ENCODE assay signal across 9 cellular contexts in the genomic region with DNA sequence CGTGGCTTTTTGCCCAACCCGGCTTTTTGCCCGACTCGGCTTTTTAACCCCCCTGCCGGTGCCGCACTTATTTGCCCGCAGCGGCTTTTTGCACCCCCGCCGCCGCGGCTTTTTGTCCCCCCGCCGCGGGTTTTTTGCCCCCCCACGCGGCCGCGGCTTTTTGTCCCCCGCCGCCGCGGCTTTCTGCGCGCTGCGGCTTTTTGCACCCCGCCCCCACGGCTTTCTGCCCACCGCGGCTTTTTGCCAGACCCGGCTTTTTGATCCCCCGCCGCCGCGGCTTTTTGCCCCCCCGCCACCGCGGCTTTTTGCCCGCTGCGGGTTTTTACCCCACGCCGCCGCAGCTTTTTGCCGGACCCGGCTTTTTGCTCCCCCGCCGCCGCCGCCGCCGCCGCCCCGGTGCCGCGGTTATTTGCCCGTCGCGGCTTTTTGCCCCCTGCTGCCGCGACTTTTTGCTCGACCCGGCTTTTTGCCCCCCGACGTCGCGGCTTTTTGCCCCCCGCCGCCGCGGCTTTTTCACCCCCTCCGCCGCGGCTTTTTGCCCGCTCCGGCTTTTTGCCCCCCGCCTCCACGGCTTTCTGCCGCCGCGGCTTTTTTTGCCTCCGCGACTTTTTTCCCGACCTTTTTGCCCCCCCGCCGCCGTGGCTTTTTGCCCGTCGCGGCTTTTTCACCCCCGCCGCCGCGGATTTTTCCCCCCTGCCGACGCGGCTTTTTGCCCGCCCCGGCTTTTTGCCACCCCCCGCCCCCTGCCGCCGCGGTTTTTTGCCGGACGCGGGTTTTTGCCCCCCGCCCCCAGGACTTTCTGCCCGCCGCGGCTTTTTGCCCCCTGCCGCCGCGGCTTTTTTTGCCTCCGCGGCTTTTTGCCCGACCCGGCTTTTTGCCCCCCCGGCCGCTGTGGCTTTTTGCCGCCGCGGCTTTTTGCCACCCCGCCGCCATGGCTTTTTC.
A peak's percentile ranks its signal among the peaks of the same experiment; 100 is the strongest.
DNase-seq lines count a peak whose midpoint lies in the region; ATAC-seq and TF ChIP-seq lines count a peak whose summit lies in the region.
"Had no signal": no experiment of that assay in that cellular context is flagged by ENCODE, and none has a peak within 500 bp of the region (broad histone marks: within the 10 kb centered on the region; RNA-seq: fewer than 3 reads in every experiment).

No MANE protein-coding gene starts in this region.

- peaks cover 5% of the 10 kb centered on the region for H3K4me1 Mint-ChIP-seq in activated CD8-positive, alpha-beta memory T cell treated with anti-CD3 and anti-CD28 coated beads, Interleukin-2, amount 10 ng/mL, durations not matched to agents 7 days and 5 days
- peaks cover 6% of the 10 kb centered on the region for H3K4me1 Mint-ChIP-seq in stimulated activated effector memory CD8-positive, alpha-beta T cell treated with anti-CD3 and anti-CD28 coated beads, Interleukin-12 subunit alpha, Interleukin-12 subunit beta, amount 100 ng/mL, for 72 hours
- peaks cover 1% of the 10 kb centered on the region for H3K4me1 Mint-ChIP-seq in activated T-helper 2 cell treated with anti-CD3 and anti-CD28 coated beads, Interferon-gamma antibody, Interleukin-2, Interleukin-4, amounts not matched to agents 10 μg/mL and 5 μg/mL and 100 μg/mL, durations not matched to agents 14 hours and 24 hours and 36 hours (ENCODE audit: low read depth)
- H3K4me1 Mint-ChIP-seq: neural crest cell had no signal

- no peak overlapping the region for H3K27ac ChIP-seq in right atrium auricular region

- H3K27me3 ChIP-seq in HAP-1 (ENCODE audit: low read depth) (peaks cover 18% of the 10 kb centered on the region), right atrium auricular region (peaks cover 15 to 23% of the 10 kb centered on the region in 2 donors)

- H3K36me3 ChIP-seq in HAP-1 (replicated peaks) (no peaks in the 10 kb centered on the region), right atrium auricular region (no peaks in the 10 kb centered on the region)

- no peak overlapping the region for H3K4me3 Mint-ChIP-seq in activated CD8-positive, alpha-beta memory T cell treated with anti-CD3 and anti-CD28 coated beads, Interleukin-2, amount 10 ng/mL, durations not matched to agents 7 days and 5 days
- peak overlapping the region; percentile 24 for H3K4me3 Mint-ChIP-seq in stimulated activated effector memory CD8-positive, alpha-beta T cell treated with anti-CD3 and anti-CD28 coated beads, Interleukin-12 subunit alpha, Interleukin-12 subunit beta, amount 100 ng/mL, for 72 hours
- no peak overlapping the region for H3K4me3 Mint-ChIP-seq in activated T-helper 2 cell treated with anti-CD3 and anti-CD28 coated beads, Interferon-gamma antibody, Interleukin-2, Interleukin-4, amounts not matched to agents 10 μg/mL and 5 μg/mL and 100 μg/mL, durations not matched to agents 14 hours and 24 hours and 36 hours (ENCODE audit: low read depth)
- H3K4me3 Mint-ChIP-seq: neural crest cell had no signal

- no peaks in the 10 kb centered on the region for H3K4me1 ChIP-seq in HAP-1
- H3K4me1 ChIP-seq in right atrium auricular region = peaks cover 0 to 24% of the 10 kb centered on the region in 2 donors

- peaks cover 3% of the 10 kb centered on the region for H3K36me3 Mint-ChIP-seq in activated CD8-positive, alpha-beta memory T cell treated with anti-CD3 and anti-CD28 coated beads, Interleukin-2, amount 10 ng/mL, durations not matched to agents 7 days and 5 days
- H3K36me3 Mint-ChIP-seq in stimulated activated effector memory CD8-positive, alpha-beta T cell treated with anti-CD3 and anti-CD28 coated beads, Interleukin-12 subunit alpha, Interleukin-12 subunit beta, amount 100 ng/mL, for 72 hours = peaks cover 14% of the 10 kb centered on the region
- no peaks in the 10 kb centered on the region for H3K36me3 Mint-ChIP-seq in activated T-helper 2 cell treated with anti-CD3 and anti-CD28 coated beads, Interferon-gamma antibody, Interleukin-2, Interleukin-4, amounts not matched to agents 10 μg/mL and 5 μg/mL and 100 μg/mL, durations not matched to agents 14 hours and 24 hours and 36 hours (ENCODE audit: low read depth)

- in situ Hi-C loops in HAP-1 (cut with MboI; ENCODE audit: low sequenced_read_pairs) = no loop called here

- H3K4me3 ChIP-seq in HAP-1 = peak overlapping the region; percentile 29
- peak overlapping the region; percentile 28 to 50 for H3K4me3 ChIP-seq in right atrium auricular region

- CTCF ChIA-PET in activated CD8-positive, alpha-beta memory T cell treated with anti-CD3 and anti-CD28 coated beads, Interleukin-2, amount 10 ng/mL, durations not matched to agents 7 days and 5 days (lab: Charles Lee) = no interaction called here

- peak; percentile 6 to 53 for DNase-seq in HAP-1 (ENCODE audit: low spot score in 2 of 2)
- DNase-seq in activated CD8-positive, alpha-beta memory T cell treated with anti-CD3 and anti-CD28 coated beads, Interleukin-2, amount 10 ng/mL, durations not matched to agents 7 days and 5 days = peak; percentile 33
- DNase-seq in right atrium auricular region (ENCODE audit: low spot score) = peak; percentile 56
- no peak for DNase-seq in stimulated activated effector memory CD8-positive, alpha-beta T cell treated with anti-CD3 and anti-CD28 coated beads, Interleukin-12 subunit alpha, Interleukin-12 subunit beta, amount 100 ng/mL, for 72 hours (ENCODE audit: low spot score in 2 of 2)
- no peak for DNase-seq in GM20000 (ENCODE audit: low spot score)
- DNase-seq in activated T-helper 2 cell treated with anti-CD3 and anti-CD28 coated beads, Interferon-gamma antibody, Interleukin-2, Interleukin-4, amounts not matched to agents 10 μg/mL and 5 μg/mL and 100 μg/mL, durations not matched to agents 14 hours and 24 hours and 36 hours (ENCODE audit: low spot score) = no peak
- no peak for DNase-seq in NCI-H1694 (lab: John Stamatoyannopoulos, UW)

- H3K27me3 Mint-ChIP-seq in activated CD8-positive, alpha-beta memory T cell treated with anti-CD3 and anti-CD28 coated beads, Interleukin-2, amount 10 ng/mL, durations not matched to agents 7 days and 5 days = peaks cover 17% of the 10 kb centered on the region
- peaks cover 14% of the 10 kb centered on the region for H3K27me3 Mint-ChIP-seq in activated T-helper 2 cell treated with anti-CD3 and anti-CD28 coated beads, Interferon-gamma antibody, Interleukin-2, Interleukin-4, amounts not matched to agents 10 μg/mL and 5 μg/mL and 100 μg/mL, durations not matched to agents 14 hours and 24 hours and 36 hours (ENCODE audit: low read depth)

- TF ChIP-seq CTCF in right atrium auricular region (IDR thresholded peaks at IDR 0.05) (no peak), GM20000 (IDR thresholded peaks at IDR 0.05; ENCODE audit: extremely low read depth, missing control alignments) (no peak)

- no peak for TF ChIP-seq POLR2A in GM18505 (IDR thresholded peaks at IDR 0.05; ENCODE audit: borderline replicate concordance, extremely low read depth, insufficient read depth, insufficient read length)

- ATAC-seq in activated CD8-positive, alpha-beta memory T cell treated with anti-CD3 and anti-CD28 coated beads, Interleukin-2, amount 10 ng/mL, durations not matched to agents 7 days and 5 days = no peak
- ATAC-seq in stimulated activated effector memory CD8-positive, alpha-beta T cell treated with anti-CD3 and anti-CD28 coated beads, Interleukin-12 subunit alpha, Interleukin-12 subunit beta, amount 100 ng/mL, for 72 hours = no peak
- ATAC-seq in GM18505 (IDR thresholded peaks at IDR 0.05; ENCODE audit: unreplicated experiment) = no peak

- no peak overlapping the region for H3K27ac Mint-ChIP-seq in activated CD8-positive, alpha-beta memory T cell treated with anti-CD3 and anti-CD28 coated beads, Interleukin-2, amount 10 ng/mL, durations not matched to agents 7 days and 5 days
- H3K27ac Mint-ChIP-seq in stimulated activated effector memory CD8-positive, alpha-beta T cell treated with anti-CD3 and anti-CD28 coated beads, Interleukin-12 subunit alpha, Interleukin-12 subunit beta, amount 100 ng/mL, for 72 hours = no peak overlapping the region
- H3K27ac Mint-ChIP-seq in activated T-helper 2 cell treated with anti-CD3 and anti-CD28 coated beads, Interferon-gamma antibody, Interleukin-2, Interleukin-4, amounts not matched to agents 10 μg/mL and 5 μg/mL and 100 μg/mL, durations not matched to agents 14 hours and 24 hours and 36 hours = no peak overlapping the region

- H3K9me3 ChIP-seq in HAP-1 = no peaks in the 10 kb centered on the region
- no peaks in the 10 kb centered on the region for H3K9me3 ChIP-seq in right atrium auricular region

- H3K9me3 Mint-ChIP-seq in activated CD8-positive, alpha-beta memory T cell treated with anti-CD3 and anti-CD28 coated beads, Interleukin-2, amount 10 ng/mL, durations not matched to agents 7 days and 5 days (ENCODE audit: low read depth) = no peaks in the 10 kb centered on the region
- H3K9me3 Mint-ChIP-seq in stimulated activated effector memory CD8-positive, alpha-beta T cell treated with anti-CD3 and anti-CD28 coated beads, Interleukin-12 subunit alpha, Interleukin-12 subunit beta, amount 100 ng/mL, for 72 hours = no peaks in the 10 kb centered on the region
- H3K9me3 Mint-ChIP-seq in activated T-helper 2 cell treated with anti-CD3 and anti-CD28 coated beads, Interferon-gamma antibody, Interleukin-2, Interleukin-4, amounts not matched to agents 10 μg/mL and 5 μg/mL and 100 μg/mL, durations not matched to agents 14 hours and 24 hours and 36 hours = no peaks in the 10 kb centered on the region

- intact Hi-C loops in activated T-helper 2 cell treated with anti-CD3 and anti-CD28 coated beads, Interferon-gamma antibody, Interleukin-2, Interleukin-4, amounts not matched to agents 10 μg/mL and 5 μg/mL and 100 μg/mL, durations not matched to agents 14 hours and 24 hours and 36 hours (cut with micrococcal nuclease) = no loop called here

Comparison
In these comparisons a context has a peak if more than half of its experiments do, and no peak if none do; other contexts are left out.
1. DNase-seq: peak in HAP-1 (2 of 2), activated CD8-positive, alpha-beta memory T cell treated with anti-CD3 and anti-CD28 coated beads, Interleukin-2, amount 10 ng/mL, durations not matched to agents 7 days and 5 days (single experiment) and right atrium auricular region (single experiment); none in stimulated activated effector memory CD8-positive, alpha-beta T cell treated with anti-CD3 and anti-CD28 coated beads, Interleukin-12 subunit alpha, Interleukin-12 subunit beta, amount 100 ng/mL, for 72 hours (0 of 2), GM20000 (single experiment), activated T-helper 2 cell treated with anti-CD3 and anti-CD28 coated beads, Interferon-gamma antibody, Interleukin-2, Interleukin-4, amounts not matched to agents 10 μg/mL and 5 μg/mL and 100 μg/mL, durations not matched to agents 14 hours and 24 hours and 36 hours (single experiment) and NCI-H1694 (single experiment).